ENCODE assay signal across 1 cellular context in genomic region chr1:88683848-88684481, GRCh38.
TF ChIP-seq lines count a peak whose summit lies in the region.

Gene PKN2, plus strand, starts transcription at chr1:88684273. Its CDS starts 308 bp downstream, at chr1:88684581.

TF ChIP-seq in K562, 482 proteins besides CTCF, POLR2A, EP300 and RAD21 (continued from another document and continues in another):
- peak in 1 of 2 experiments; percentile 98; a peak in 2 of 4 replicates for TF ChIP-seq ZNF639 (CRISPR knock-in tag; conservative IDR thresholded peaks at IDR 0.05 in 1 of 2, IDR thresholded peaks at IDR 0.05 in 1 of 2)
- TF ChIP-seq ZNF561 (CRISPR knock-in tag; conservative IDR thresholded peaks at IDR 0.05): no peak
- no peak for TF ChIP-seq NCOA2 (IDR thresholded peaks at IDR 0.05; ENCODE audit: partially characterized antibody in 2 of 2)
- TF ChIP-seq CXXC5 (CRISPR knock-in tag; IDR thresholded peaks at IDR 0.05): peak; percentile 81
- TF ChIP-seq SREBF1 (IDR thresholded peaks at IDR 0.05; ENCODE audit: borderline replicate concordance, low read depth, low read length): no peak
- TF ChIP-seq ZNF280B (CRISPR knock-in tag; IDR thresholded peaks at IDR 0.05): no peak
- TF ChIP-seq USF1 (CRISPR knock-in tag; IDR thresholded peaks at IDR 0.05): peak; percentile 99
- TF ChIP-seq MLLT1 (IDR thresholded peaks at IDR 0.05): peak in 1 of 2 experiments; percentile 45; a peak in 3 of 4 replicates
- TF ChIP-seq CLOCK (CRISPR knock-in tag; IDR thresholded peaks at IDR 0.05; ENCODE audit: borderline replicate concordance): no peak
- TF ChIP-seq EHMT2 (IDR thresholded peaks at IDR 0.05): no peak
- no peak for TF ChIP-seq ETS2 (tag; IDR thresholded peaks at IDR 0.05; ENCODE audit: borderline replicate concordance, poor library complexity, severe bottlenecking)
- TF ChIP-seq RBM22 (IDR thresholded peaks at IDR 0.05; ENCODE audit: low read depth, low read length, poor library complexity, severe bottlenecking): no peak
- TF ChIP-seq ZNF766 (CRISPR knock-in tag; conservative IDR thresholded peaks at IDR 0.05): no peak
- TF ChIP-seq ZNF316 (IDR thresholded peaks at IDR 0.05): no peak
- no peak for TF ChIP-seq ZNF184 (CRISPR knock-in tag; IDR thresholded peaks at IDR 0.05)
- peak; percentile 76 for TF ChIP-seq RB1 (IDR thresholded peaks at IDR 0.05; ENCODE audit: low read depth)
- TF ChIP-seq ZNF57 (CRISPR knock-in tag; IDR thresholded peaks at IDR 0.05): no peak
- TF ChIP-seq NUFIP1 (IDR thresholded peaks at IDR 0.05; ENCODE audit: partially characterized antibody): no peak
- no peak for TF ChIP-seq ZNF217 (CRISPR knock-in tag; IDR thresholded peaks at IDR 0.05)
- no peak for TF ChIP-seq THRA (IDR thresholded peaks at IDR 0.05)
- peak; percentile 99 for TF ChIP-seq CREB1 (IDR thresholded peaks at IDR 0.05)
- peak; percentile 99 for TF ChIP-seq CREB1 (CRISPR knock-in tag; IDR thresholded peaks at IDR 0.05)
- no peak for TF ChIP-seq RFX1 (IDR thresholded peaks at IDR 0.05)
- no peak for TF ChIP-seq IFI16 (CRISPR knock-in tag; IDR thresholded peaks at IDR 0.05)
- TF ChIP-seq ZC3H11A (IDR thresholded peaks at IDR 0.05; ENCODE audit: low read depth, low read length): no peak
- no peak for TF ChIP-seq CHD4 (IDR thresholded peaks at IDR 0.05; ENCODE audit: insufficient read depth, insufficient replicate concordance, low read depth, low read length, poor library complexity, severe bottlenecking)
- no peak for TF ChIP-seq CUX1 (CRISPR knock-in tag; IDR thresholded peaks at IDR 0.05)
- no peak for TF ChIP-seq ZNF707 (CRISPR knock-in tag; conservative IDR thresholded peaks at IDR 0.05)
- no peak for TF ChIP-seq ATF2 (CRISPR knock-in tag; IDR thresholded peaks at IDR 0.05)
- TF ChIP-seq MEF2A (IDR thresholded peaks at IDR 0.05; ENCODE audit: control insufficient read depth, low read depth, low read length): no peak
- TF ChIP-seq KDM1A (IDR thresholded peaks at IDR 0.05): no peak
- TF ChIP-seq CBFA2T3 (IDR thresholded peaks at IDR 0.05): no peak
- TF ChIP-seq ZBTB5 (IDR thresholded peaks at IDR 0.05): no peak
- TF ChIP-seq RFX5 (IDR thresholded peaks at IDR 0.05; ENCODE audit: low read depth, low read length): no peak
- TF ChIP-seq POLR3G (IDR thresholded peaks at IDR 0.05; ENCODE audit: extremely low read depth, insufficient read length, insufficient replicate concordance): no peak
- no peak for TF ChIP-seq ADNP (tag; IDR thresholded peaks at IDR 0.05)
- no peak for TF ChIP-seq ZNF174 (CRISPR knock-in tag; IDR thresholded peaks at IDR 0.05)
- peak; percentile 88 for TF ChIP-seq TBP (optimal IDR thresholded peaks at IDR 0.05; ENCODE audit: low read depth, low read length)
- no peak for TF ChIP-seq ZNF280A (IDR thresholded peaks at IDR 0.05; ENCODE audit: low read depth, partially characterized antibody)
- TF ChIP-seq TEAD1 (CRISPR knock-in tag; IDR thresholded peaks at IDR 0.05): no peak
